Comparison of ENCODE assay signal across 10 cellular contexts in genomic region chr17:40547785-40548478, GRCh38. TPM values are rescaled to one million over a fixed set of nuclear protein-coding genes. Genes with fewer than 3 reads are reported as not detected.
A peak's percentile ranks its signal among the peaks of the same experiment; 100 is the strongest.
DNase-seq lines count a peak whose midpoint lies in the region; ATAC-seq, FAIRE-seq and TF ChIP-seq lines count a peak whose summit lies in the region.
"Had no signal": no experiment of that assay in that cellular context is flagged by ENCODE, and none has a peak within 500 bp of the region (broad histone marks: within the 10 kb centered on the region; RNA-seq: fewer than 3 reads in every experiment).

No MANE protein-coding gene starts in this region.

- H3K36me3 Mint-ChIP-seq in T-helper 1 cell treated with Interleukin-12 subunit alpha and Interleukin-12 subunit beta and Interleukin-4 antibody, amounts not matched to agents 30 μg/mL and 1 μg/mL, for 36 hours (ENCODE audit: low read depth) = peaks cover 31% of the 10 kb centered on the region
- peaks cover 33% of the 10 kb centered on the region for H3K36me3 Mint-ChIP-seq in activated T-helper 17 cell treated with anti-CD3 and anti-CD28 coated beads, Interleukin-2, amount 50 U/mL, for 72 hours (ENCODE audit: low read depth)
- H3K36me3 Mint-ChIP-seq: type B pancreatic cell had no signal

- TF ChIP-seq RAD21 in HepG2 (CRISPR knock-in tag; IDR thresholded peaks at IDR 0.05) = no peak

- CTCF ChIA-PET in HepG2 (lab: Yijun Ruan, JAX; ENCODE audit: low intra/inter-chr PET ratio, low total read pairs) = no interaction called here

- peak overlapping the region; percentile 70 for H3K9ac ChIP-seq in HepG2 (ENCODE audit: insufficient read depth, low read depth, low read length)

- DNase-seq in T-helper 1 cell (no peak), HepG2 (ENCODE audit: low spot score) (no peak), stomach (peak; percentile 16), A172 (ENCODE audit: low spot score) (no peak)
- DNase-seq: stimulated activated CD4-positive, alpha-beta T cell treated with anti-CD3 and anti-CD28 coated beads, Interleukin-12 subunit alpha, Interleukin-12 subunit beta, amount 100 ng/mL, for 4 hours had no signal

- peaks cover 2% of the 10 kb centered on the region for H3K27me3 Mint-ChIP-seq in T-helper 1 cell treated with Interleukin-12 subunit alpha and Interleukin-12 subunit beta and Interleukin-4 antibody, amounts not matched to agents 30 μg/mL and 1 μg/mL, for 36 hours (ENCODE audit: low read depth)
- H3K27me3 Mint-ChIP-seq in activated T-helper 17 cell treated with anti-CD3 and anti-CD28 coated beads, Interleukin-2, amount 50 U/mL, for 72 hours = no peaks in the 10 kb centered on the region
- H3K27me3 Mint-ChIP-seq: type B pancreatic cell had no signal

- peaks cover 57% of the 10 kb centered on the region for H3K4me1 Mint-ChIP-seq in T-helper 1 cell treated with Interleukin-12 subunit alpha and Interleukin-12 subunit beta and Interleukin-4 antibody, amounts not matched to agents 30 μg/mL and 1 μg/mL, for 36 hours (ENCODE audit: low read depth)
- H3K4me1 Mint-ChIP-seq in activated T-helper 17 cell treated with anti-CD3 and anti-CD28 coated beads, Interleukin-2, amount 50 U/mL, for 72 hours = peaks cover 69% of the 10 kb centered on the region

- no peak for TF ChIP-seq POLR2A in HepG2 (IDR thresholded peaks at IDR 0.05; ENCODE audit: insufficient read depth in 1 of 2, low read depth in 2 of 2, low read length in 2 of 2)
- no peak for TF ChIP-seq POLR2A in stomach (IDR thresholded peaks at IDR 0.05)

- H3K36me3 ChIP-seq in HepG2 (replicated peaks in 1 of 2; ENCODE audit: control insufficient read depth in 1 of 2, insufficient read depth in 2 of 2, low read length in 2 of 2) (no peaks in the 10 kb centered on the region), stomach (no peaks in the 10 kb centered on the region)

- H3K4me1 ChIP-seq in HepG2 (ENCODE audit: insufficient read depth, low read length) (peaks cover 73% of the 10 kb centered on the region), stomach (peaks cover 43 to 66% (median 58%) of the 10 kb centered on the region in 4 donors)

- H3K79me2 ChIP-seq in HepG2 (ENCODE audit: insufficient read depth, low read length) = no peaks in the 10 kb centered on the region

- H3K9me3 ChIP-seq in HepG2 (ENCODE audit: low read length) = no peaks in the 10 kb centered on the region
- H3K9me3 ChIP-seq in stomach = no peaks in the 10 kb centered on the region

- FAIRE-seq in HepG2 (lab: Jason Lieb, UNC) = no peak

- no peak overlapping the region for H2AFZ ChIP-seq in HepG2 (ENCODE audit: low read length)

- H3K27me3 ChIP-seq in HepG2 (ENCODE audit: control insufficient read depth in 1 of 2, insufficient read depth in 2 of 2, low read length in 2 of 2) (no peaks in the 10 kb centered on the region), stomach (no peaks in the 10 kb centered on the region)

- H3K27ac ChIP-seq in HepG2 (ENCODE audit: extremely low read length, insufficient read depth, low read length) (peak overlapping the region; percentile 85), stomach (peak overlapping the region; percentile 70 to 92 (median 90))

- no peak for TF ChIP-seq CTCF in HepG2 (CRISPR knock-in tag; IDR thresholded peaks at IDR 0.05)
- no peak for TF ChIP-seq CTCF in stomach (IDR thresholded peaks at IDR 0.05)

- WGBS in HepG2 (ENCODE audit: low lambda C conversion rate) = 79% methylated on average over 2 of the region's 2 CpGs
- WGBS in stomach, 5 donors = 68 to 83% (median 73%) methylated on average over 2 of the region's 2 CpGs

- peak overlapping the region; percentile 90 for H3K4me2 ChIP-seq in HepG2 (ENCODE audit: low read depth, low read length)

- no peaks in the 10 kb centered on the region for H3K9me3 Mint-ChIP-seq in T-helper 1 cell treated with Interleukin-12 subunit alpha and Interleukin-12 subunit beta and Interleukin-4 antibody, amounts not matched to agents 30 μg/mL and 1 μg/mL, for 36 hours
- H3K9me3 Mint-ChIP-seq in activated T-helper 17 cell treated with anti-CD3 and anti-CD28 coated beads, Interleukin-2, amount 50 U/mL, for 72 hours = no peaks in the 10 kb centered on the region
- H3K9me3 Mint-ChIP-seq: type B pancreatic cell had no signal

- no TSS peak for BruUV-seq in HepG2 (replicated peaks; lab: Mats Ljungman, UMichigan)

- POLR2A ChIA-PET in HepG2 (lab: Yijun Ruan, JAX) = interaction anchor here (1.3 to 4.3 kb wide), 7 partner anchors 11 to 1141 kb away, joined by 3 to 106 read pairs (median 10); partner anchors contain the start of genes EIF1 and KRT19

- H3K4me3 ChIP-seq in HepG2 (replicated peaks in 1 of 3; ENCODE audit: insufficient read depth in 1 of 3, low read depth in 2 of 3, low read length in 3 of 3) = peak overlapping the region in 1 of 3 experiments; percentile 58; a peak in 3 of 6 replicates
- no peak overlapping the region for H3K4me3 ChIP-seq in stomach

- H3K4me3 Mint-ChIP-seq in T-helper 1 cell treated with Interleukin-12 subunit alpha and Interleukin-12 subunit beta and Interleukin-4 antibody, amounts not matched to agents 30 μg/mL and 1 μg/mL, for 36 hours = no peak overlapping the region
- H3K4me3 Mint-ChIP-seq in activated T-helper 17 cell treated with anti-CD3 and anti-CD28 coated beads, Interleukin-2, amount 50 U/mL, for 72 hours = peak overlapping the region; percentile 54
- H3K4me3 Mint-ChIP-seq: type B pancreatic cell had no signal

- in situ Hi-C loops in HepG2 (cut with HindIII; ENCODE audit: extremely low pct_ligation_motif_present, low pct_unique_long_range_greater_than_20kb) = no loop called here

- peak overlapping the region; percentile 61 for H3K27ac Mint-ChIP-seq in T-helper 1 cell treated with Interleukin-12 subunit alpha and Interleukin-12 subunit beta and Interleukin-4 antibody, amounts not matched to agents 30 μg/mL and 1 μg/mL, for 36 hours
- peak overlapping the region; percentile 88 for H3K27ac Mint-ChIP-seq in activated T-helper 17 cell treated with anti-CD3 and anti-CD28 coated beads, Interleukin-2, amount 50 U/mL, for 72 hours
- H3K27ac Mint-ChIP-seq: type B pancreatic cell had no signal

- intact Hi-C loops in HepG2 (cut with micrococcal nuclease; ENCODE audit: unreplicated experiment) (no loop called here), stomach (cut with DNase I; ENCODE audit: low total_unique reads) (no loop called here)

- TF ChIP-seq EP300 in HepG2 (IDR thresholded peaks at IDR 0.05; ENCODE audit: low read depth in 2 of 2, low read length in 2 of 2) (no peak), HepG2 (CRISPR knock-in tag; IDR thresholded peaks at IDR 0.05; ENCODE audit: borderline replicate concordance) (no peak), stomach (IDR thresholded peaks at IDR 0.05) (no peak)

- ATAC-seq in activated T-helper 17 cell treated with anti-CD3 and anti-CD28 coated beads, Interleukin-2, amount 50 U/mL, for 72 hours (replicated peaks) = peak; percentile 14
- ATAC-seq in HepG2 (no peak), GM21390 (IDR thresholded peaks at IDR 0.05; ENCODE audit: unreplicated experiment) (no peak), GM21423 (IDR thresholded peaks at IDR 0.05; ENCODE audit: unreplicated experiment) (no peak)

- no peaks in the 10 kb centered on the region for H4K20me1 ChIP-seq in HepG2 (ENCODE audit: insufficient read depth, low read length)

RNA-seq across cellular contexts. Expression of gene CCR7, which starts 17.3 kb away (rescaled TPM):
- 100 to 1,000 TPM; 140 to 304 TPM for total RNA-seq in activated T-helper 17 cell treated with anti-CD3 and anti-CD28 coated beads, Interleukin-2, amount 50 U/mL, for 72 hours
- total RNA-seq in HepG2 (2016; rRNA removed; fragmentation: Illumina TruSeq; extraction: Trizol) (0.04 TPM in 1 of 2 replicates, not detected in the other), stomach (1 to 10 TPM in 1 of 5 donors, not detected in 4; 3.1 TPM)
- not detected in 2 replicates for total RNA-seq in HepG2 (2016; cell fraction: cytosol; rRNA removed; fragmentation: Illumina TruSeq; extraction: Trizol; ENCODE audit: low read depth)
- 0.09 TPM in 1 of 2 replicates, not detected in the other for total RNA-seq in HepG2 (2016; cell fraction: insoluble cytoplasmic fraction; rRNA removed; fragmentation: Illumina TruSeq; extraction: Trizol)
- total RNA-seq in HepG2 (2016; cell fraction: membrane; rRNA removed; fragmentation: Illumina TruSeq; extraction: Trizol) = not detected in 2 replicates
- not detected in 2 replicates for total RNA-seq in HepG2 (2016; cell fraction: nucleus; rRNA removed; fragmentation: Illumina TruSeq; extraction: Trizol)
- polyA plus RNA-seq in HepG2 (2011; rRNA removed) (0.53 and 0.55 TPM in 2 replicates), stomach (1 to 10 TPM in 1 of 3 donors, under 1 TPM in 1, not detected in 1; 0.92 to 1.4 TPM)
- 0.59 and 0.70 TPM in 2 replicates for polyA plus RNA-seq in HepG2 (2011; cell fraction: cytosol; rRNA removed)
- 0.31 and 1.1 TPM in 2 replicates for polyA plus RNA-seq in HepG2 (2011; cell fraction: nucleus; rRNA removed)
- 1.1 and 1.5 TPM in 2 replicates for polyA plus RNA-seq in HepG2 (2012)
- polyA plus RNA-seq in HepG2 (2016; cell fraction: cytosol; fragmentation: Illumina TruSeq; extraction: Trizol; ENCODE audit: low read depth) = not detected in 2 replicates
- not detected in 2 replicates for polyA plus RNA-seq in HepG2 (2016; cell fraction: insoluble cytoplasmic fraction; fragmentation: Illumina TruSeq; extraction: Trizol; ENCODE audit: low read depth)
- not detected in 2 replicates for polyA plus RNA-seq in HepG2 (2016; cell fraction: membrane; fragmentation: Illumina TruSeq; extraction: Trizol; ENCODE audit: low read depth)
- not detected in 2 replicates for polyA plus RNA-seq in HepG2 (2016; cell fraction: nucleus; fragmentation: Illumina TruSeq; extraction: Trizol; ENCODE audit: insufficient read depth, low read depth)
- polyA minus RNA-seq in HepG2 (2011; rRNA and poly(A)+ RNA removed; ENCODE audit: low replicate concordance) = 1.4 and 3.5 TPM in 2 replicates
- polyA minus RNA-seq in HepG2 (2011; cell fraction: cytosol; rRNA and poly(A)+ RNA removed) = 0.40 TPM in 1 of 2 replicates, not detected in the other
- polyA minus RNA-seq in HepG2 (2011; cell fraction: nucleus; rRNA and poly(A)+ RNA removed) = 0.37 TPM in 1 of 2 replicates, not detected in the other
- total RNA-seq in A172 (2014; rRNA removed; shearing (Covaris generic)) = not detected in 2 replicates

RNA-seq across cellular contexts. Expression of gene TNS4, which starts 46.5 kb away (rescaled TPM):
- 10 to 100 TPM in 1 of 2 donors, 1 to 10 TPM in 1; 8.8 to 19.8 TPM for total RNA-seq in activated T-helper 17 cell treated with anti-CD3 and anti-CD28 coated beads, Interleukin-2, amount 50 U/mL, for 72 hours
- 0.58 TPM in 2 replicates for total RNA-seq in HepG2 (2016; rRNA removed; fragmentation: Illumina TruSeq; extraction: Trizol)
- total RNA-seq in HepG2 (2016; cell fraction: cytosol; rRNA removed; fragmentation: Illumina TruSeq; extraction: Trizol; ENCODE audit: low read depth) = 0.18 and 0.20 TPM in 2 replicates
- total RNA-seq in HepG2 (2016; cell fraction: insoluble cytoplasmic fraction; rRNA removed; fragmentation: Illumina TruSeq; extraction: Trizol) = 0.32 and 0.51 TPM in 2 replicates
- total RNA-seq in HepG2 (2016; cell fraction: membrane; rRNA removed; fragmentation: Illumina TruSeq; extraction: Trizol) = 0.31 and 0.38 TPM in 2 replicates
- 0.37 and 1.3 TPM in 2 replicates for total RNA-seq in HepG2 (2016; cell fraction: nucleus; rRNA removed; fragmentation: Illumina TruSeq; extraction: Trizol)
- polyA plus RNA-seq in HepG2 (2011; rRNA removed) = 1.7 and 2.1 TPM in 2 replicates
- 0.69 and 1.3 TPM in 2 replicates for polyA plus RNA-seq in HepG2 (2011; cell fraction: cytosol; rRNA removed)
- polyA plus RNA-seq in HepG2 (2011; cell fraction: nucleus; rRNA removed) = 7.1 and 10.8 TPM in 2 replicates
- 0.37 and 0.42 TPM in 2 replicates for polyA plus RNA-seq in HepG2 (2012)
- polyA plus RNA-seq in HepG2 (2016; cell fraction: cytosol; fragmentation: Illumina TruSeq; extraction: Trizol; ENCODE audit: low read depth) = 0.20 and 0.22 TPM in 2 replicates
- 1.3 and 2.3 TPM in 2 replicates for polyA plus RNA-seq in HepG2 (2016; cell fraction: insoluble cytoplasmic fraction; fragmentation: Illumina TruSeq; extraction: Trizol; ENCODE audit: low read depth)
- polyA plus RNA-seq in HepG2 (2016; cell fraction: membrane; fragmentation: Illumina TruSeq; extraction: Trizol; ENCODE audit: low read depth) = 0.34 and 0.72 TPM in 2 replicates
- polyA plus RNA-seq in HepG2 (2016; cell fraction: nucleus; fragmentation: Illumina TruSeq; extraction: Trizol; ENCODE audit: insufficient read depth, low read depth) = 4.4 and 6.8 TPM in 2 replicates
- polyA minus RNA-seq in HepG2 (2011; rRNA and poly(A)+ RNA removed; ENCODE audit: low replicate concordance) = 7.4 and 24.1 TPM in 2 replicates
- polyA minus RNA-seq in HepG2 (2011; cell fraction: cytosol; rRNA and poly(A)+ RNA removed) = 2.6 and 3.7 TPM in 2 replicates
- polyA minus RNA-seq in HepG2 (2011; cell fraction: nucleus; rRNA and poly(A)+ RNA removed) = 4.0 and 6.1 TPM in 2 replicates
- total RNA-seq in stomach = 1 to 10 TPM in 1 of 5 donors, under 1 TPM in 3, not detected in 1; 0.18 to 3.5 (median 0.59) TPM
- 10 to 100 TPM in 1 of 3 donors, under 1 TPM in 1, not detected in 1; 0.62 to 23.2 TPM for polyA plus RNA-seq in stomach
- 0.02 and 0.14 TPM in 2 replicates for total RNA-seq in A172 (2014; rRNA removed; shearing (Covaris generic))

Comparison
In these comparisons a context has a peak if more than half of its experiments do, and no peak if none do; other contexts are left out.
1. RNA of gene CCR7, which starts 17.3 kb away (total RNA-seq): 140 to 304 TPM in activated T-helper 17 cell treated with anti-CD3 and anti-CD28 coated beads, Interleukin-2, amount 50 U/mL, for 72 hours; 0.04 to 0.09 TPM in HepG2, 3.1 TPM in stomach and not detected in A172; every median in the first group is over 10 times any median in the second.